ENCODE assay signal across 16 cellular contexts in the genomic region with DNA sequence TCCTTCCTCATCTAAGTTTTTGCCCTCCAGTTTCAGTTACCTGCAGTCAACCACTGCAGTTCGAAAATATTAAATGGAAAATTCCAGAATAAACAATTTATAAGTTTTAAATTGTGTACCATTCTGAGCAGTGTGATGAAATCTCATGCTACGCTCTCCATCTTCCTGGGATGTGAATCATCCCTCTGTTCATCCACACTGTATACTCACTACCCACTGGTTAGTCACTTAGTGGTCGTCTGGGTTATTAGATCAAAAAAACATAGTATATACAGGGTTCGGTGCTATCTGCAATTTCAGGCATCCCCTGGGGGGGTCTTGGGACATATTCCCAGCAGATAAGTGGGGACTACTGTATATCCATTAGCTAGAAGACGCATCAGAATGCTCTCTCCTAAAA.
DNase-seq lines count a peak whose midpoint lies in the region; ATAC-seq, FAIRE-seq and TF ChIP-seq lines count a peak whose summit lies in the region.
"Had no signal": no experiment of that assay in that cellular context is flagged by ENCODE, and none has a peak within 500 bp of the region (broad histone marks: within the 10 kb centered on the region; RNA-seq: fewer than 3 reads in every experiment).

No MANE protein-coding gene starts in this region.

- peak; percentile 45 for DNase-seq in AG10803 (ENCODE audit: low read depth)
- peak; percentile 3 for DNase-seq in HTR-8/SVneo (ENCODE audit: insufficient read length, low spot score)
- DNase-seq in astrocyte of the hippocampus (ENCODE audit: low read depth, low spot score): peak; percentile 35
- DNase-seq in glomerular visceral epithelial cell (ENCODE audit: extremely low spot score): peak; percentile 31
- no peak for DNase-seq in activated naive CD8-positive, alpha-beta T cell treated with anti-CD3 and anti-CD28 coated beads for 36 hours
- DNase-seq in HPDE6-E6E7 (ENCODE audit: extremely low spot score): no peak
- DNase-seq: activated CD4-positive, alpha-beta memory T cell treated with anti-CD3 and anti-CD28 coated beads, Interleukin-2, amount 10 ng/mL, durations not matched to agents 7 days and 5 days; amygdala; BE2C had no signal

- H3K9me3 Mint-ChIP-seq in activated naive CD8-positive, alpha-beta T cell treated with anti-CD3 and anti-CD28 coated beads for 36 hours: no peaks in the 10 kb centered on the region
- H3K9me3 Mint-ChIP-seq: activated CD4-positive, alpha-beta memory T cell treated with anti-CD3 and anti-CD28 coated beads, Interleukin-2, amount 10 ng/mL, durations not matched to agents 7 days and 5 days; IgD-negative memory B cell; memory B cell; type B pancreatic cell had no signal

- no peak for TF ChIP-seq CTCF in AG10803 (conservative IDR thresholded peaks at IDR 0.05; ENCODE audit: low read length)

- H3K36me3 Mint-ChIP-seq in activated naive CD8-positive, alpha-beta T cell treated with anti-CD3 and anti-CD28 coated beads for 36 hours: no peaks in the 10 kb centered on the region
- H3K36me3 Mint-ChIP-seq: IgD-negative memory B cell, type B pancreatic cell had no signal

- H3K4me3 Mint-ChIP-seq in activated naive CD8-positive, alpha-beta T cell treated with anti-CD3 and anti-CD28 coated beads for 36 hours: no peak overlapping the region
- H3K4me3 Mint-ChIP-seq: activated CD4-positive, alpha-beta memory T cell treated with anti-CD3 and anti-CD28 coated beads, Interleukin-2, amount 10 ng/mL, durations not matched to agents 7 days and 5 days; memory B cell; type B pancreatic cell had no signal

- no peak overlapping the region for H3K4me3 ChIP-seq in AG10803 (ENCODE audit: low read length)
- H3K4me3 ChIP-seq: SJSA1 had no signal

- no peaks in the 10 kb centered on the region for H3K27me3 Mint-ChIP-seq in activated naive CD8-positive, alpha-beta T cell treated with anti-CD3 and anti-CD28 coated beads for 36 hours
- H3K27me3 Mint-ChIP-seq: activated CD4-positive, alpha-beta memory T cell treated with anti-CD3 and anti-CD28 coated beads, Interleukin-2, amount 10 ng/mL, durations not matched to agents 7 days and 5 days; IgD-negative memory B cell; memory B cell; type B pancreatic cell had no signal

- FAIRE-seq in HTR-8/SVneo (lab: Jason Lieb, UNC): no peak
- FAIRE-seq: H1 had no signal

- H3K27ac Mint-ChIP-seq in activated naive CD8-positive, alpha-beta T cell treated with anti-CD3 and anti-CD28 coated beads for 36 hours: no peak overlapping the region
- H3K27ac Mint-ChIP-seq: activated CD4-positive, alpha-beta memory T cell treated with anti-CD3 and anti-CD28 coated beads, Interleukin-2, amount 10 ng/mL, durations not matched to agents 7 days and 5 days; IgD-negative memory B cell; memory B cell; type B pancreatic cell had no signal

- no peaks in the 10 kb centered on the region for H3K4me1 Mint-ChIP-seq in activated naive CD8-positive, alpha-beta T cell treated with anti-CD3 and anti-CD28 coated beads for 36 hours
- H3K4me1 Mint-ChIP-seq: activated CD4-positive, alpha-beta memory T cell treated with anti-CD3 and anti-CD28 coated beads, Interleukin-2, amount 10 ng/mL, durations not matched to agents 7 days and 5 days; IgD-negative memory B cell; memory B cell had no signal

- ATAC-seq in HG03175 (IDR thresholded peaks at IDR 0.05; ENCODE audit: unreplicated experiment) (no peak), GM18868 (IDR thresholded peaks at IDR 0.05; ENCODE audit: unreplicated experiment) (no peak)

Comparison
In these comparisons a context has a peak if more than half of its experiments do, and no peak if none do; other contexts are left out.
1. DNase-seq: peak in AG10803 (single experiment), HTR-8/SVneo (single experiment), astrocyte of the hippocampus (single experiment) and glomerular visceral epithelial cell (single experiment); none in activated naive CD8-positive, alpha-beta T cell treated with anti-CD3 and anti-CD28 coated beads for 36 hours (single experiment) and HPDE6-E6E7 (single experiment).